Comparison of ENCODE assay signal across 9 cellular contexts in genomic region chr7:105849122-105849855, GRCh38. TPM values are rescaled to one million over a fixed set of nuclear protein-coding genes. Genes with fewer than 3 reads are reported as not detected.
A peak's percentile ranks its signal among the peaks of the same experiment; 100 is the strongest.
DNase-seq lines count a peak whose midpoint lies in the region; ATAC-seq and TF ChIP-seq lines count a peak whose summit lies in the region.
"Had no signal": no experiment of that assay in that cellular context is flagged by ENCODE, and none has a peak within 500 bp of the region (broad histone marks: within the 10 kb centered on the region; RNA-seq: fewer than 3 reads in every experiment).

No MANE protein-coding gene starts in this region.

- no peaks in the 10 kb centered on the region for H3K27me3 ChIP-seq in HUES6 (ENCODE audit: control insufficient read depth, insufficient read depth, low read length)
- H3K27me3 ChIP-seq: heart left ventricle had no signal

- TF ChIP-seq CTCF in activated CD8-positive, alpha-beta T cell treated with anti-CD3 and anti-CD28 coated beads for 36 hours (IDR thresholded peaks at IDR 0.05), result no peak
- TF ChIP-seq CTCF in GM20000 (IDR thresholded peaks at IDR 0.05; ENCODE audit: extremely low read depth, missing control alignments), result no peak

- peak overlapping the region; percentile 79 for H3K27ac Mint-ChIP-seq in activated CD8-positive, alpha-beta T cell treated with anti-CD3 and anti-CD28 coated beads for 36 hours

- H3K36me3 ChIP-seq in HUES6 (ENCODE audit: control insufficient read depth, insufficient read depth, low read length), result no peaks in the 10 kb centered on the region
- H3K36me3 ChIP-seq: heart left ventricle had no signal

- peak overlapping the region; percentile 50 for H3K9ac ChIP-seq in HUES6 (ENCODE audit: low read length)

- H3K4me3 Mint-ChIP-seq in activated CD8-positive, alpha-beta T cell treated with anti-CD3 and anti-CD28 coated beads for 36 hours, result no peak overlapping the region

- peak overlapping the region; percentile 2; the same call in 1 of the 2 replicates for H3K4me3 ChIP-seq in HUES6 (ENCODE audit: low read depth, low read length)
- H3K4me3 ChIP-seq: heart left ventricle had no signal

- peaks cover 47% of the 10 kb centered on the region for H3K4me1 ChIP-seq in HUES6 (ENCODE audit: control insufficient read depth, insufficient read depth, low read length)

- POLR2A ChIA-PET in activated CD8-positive, alpha-beta T cell treated with anti-CD3 and anti-CD28 coated beads for 36 hours (lab: Charles Lee), result interaction anchor here (1.1 kb wide), 1 partner anchor 576 kb away, joined by 3 read pairs; no protein-coding TSS in a partner anchor

- no peaks in the 10 kb centered on the region; the same call in 1 of the 2 replicates for H3K9me3 ChIP-seq in HUES6 (ENCODE audit: control insufficient read depth, insufficient read depth, low read depth, low read length)

- H3K36me3 Mint-ChIP-seq in activated CD8-positive, alpha-beta T cell treated with anti-CD3 and anti-CD28 coated beads for 36 hours (ENCODE audit: low read depth), result peaks cover 9% of the 10 kb centered on the region

- intact Hi-C loops in activated CD8-positive, alpha-beta T cell treated with anti-CD3 and anti-CD28 coated beads for 36 hours (cut with micrococcal nuclease), result loop anchor here (2.0 kb wide), 1 partner anchor 40 kb away; no protein-coding TSS in a partner anchor

- peaks cover 51% of the 10 kb centered on the region for H3K4me1 Mint-ChIP-seq in activated CD8-positive, alpha-beta T cell treated with anti-CD3 and anti-CD28 coated beads for 36 hours (ENCODE audit: low read depth)

- CTCF ChIA-PET in activated CD8-positive, alpha-beta T cell treated with anti-CD3 and anti-CD28 coated beads for 36 hours (lab: Charles Lee), result interaction anchor here (0.8 to 2.8 kb wide), 11 partner anchors 8 to 160 kb away, joined by 3 to 14 read pairs (median 3); partner anchors contain the start of gene ATXN7L1

- no peaks in the 10 kb centered on the region for H3K27me3 Mint-ChIP-seq in activated CD8-positive, alpha-beta T cell treated with anti-CD3 and anti-CD28 coated beads for 36 hours

- peak; percentile 97 for ATAC-seq in activated CD8-positive, alpha-beta T cell treated with anti-CD3 and anti-CD28 coated beads for 36 hours
- no peak for ATAC-seq in GM18867 (IDR thresholded peaks at IDR 0.05; ENCODE audit: unreplicated experiment)

- DNase-seq in activated CD8-positive, alpha-beta T cell treated with anti-CD3 and anti-CD28 coated beads for 36 hours, result peak; percentile 91
- peak; percentile 91 for DNase-seq in iPS DF 19.7 (ENCODE audit: low read depth, low spot score)
- DNase-seq in stimulated activated CD8-positive, alpha-beta memory T cell treated with anti-CD3 and anti-CD28 coated beads, Interleukin-4, amount 100 ng/mL, for 4 hours (ENCODE audit: low read depth in 2 of 2, low spot score in 1 of 2), result peak; percentile 27 to 55
- no peak for DNase-seq in GM20000 (ENCODE audit: low spot score)
- no peak for DNase-seq in NCI-H187 treated with DMSO at 0.1 percent for 48 hours (lab: John Stamatoyannopoulos, UW)
- DNase-seq in NCI-H1048 (lab: John Stamatoyannopoulos, UW), result no peak
- DNase-seq: heart left ventricle had no signal

- peaks cover 3% of the 10 kb centered on the region for H3K9me3 Mint-ChIP-seq in activated CD8-positive, alpha-beta T cell treated with anti-CD3 and anti-CD28 coated beads for 36 hours

- H3K27ac ChIP-seq in HUES6 (ENCODE audit: low read depth, low read length), result peak overlapping the region; percentile 37

RNA-seq across cellular contexts. Expression of gene ATXN7L1, which starts 27.1 kb away (rescaled TPM):
- total RNA-seq in activated CD8-positive, alpha-beta T cell treated with anti-CD3 and anti-CD28 coated beads for 36 hours, result 1 to 10 TPM; 4.8 to 5.3 TPM

Comparison
In these comparisons a context has a peak if more than half of its experiments do, and no peak if none do; other contexts are left out.
1. DNase-seq: peak in activated CD8-positive, alpha-beta T cell treated with anti-CD3 and anti-CD28 coated beads for 36 hours (single experiment), iPS DF 19.7 (single experiment) and stimulated activated CD8-positive, alpha-beta memory T cell treated with anti-CD3 and anti-CD28 coated beads, Interleukin-4, amount 100 ng/mL, for 4 hours (2 of 2); none in GM20000 (single experiment), NCI-H187 treated with DMSO at 0.1 percent for 48 hours (single experiment) and NCI-H1048 (single experiment).